In genomic region chr7:131090188-131090587, GRCh38 we compare ENCODE assay signal across 1 cellular context.
TF ChIP-seq lines count a peak whose summit lies in the region.

No MANE protein-coding gene starts in this region.

TF ChIP-seq in SK-N-SH treated with all-trans-retinoic acid at 6 μM for 48 hours, 23 proteins besides CTCF, POLR2A, EP300 and RAD21 (continued from another document):
- TF ChIP-seq ISL1 (CRISPR knock-in tag; IDR thresholded peaks at IDR 0.05) (no peak), RARB (CRISPR knock-in tag; IDR thresholded peaks at IDR 0.05) (no peak), TSHZ2 (CRISPR knock-in tag; IDR thresholded peaks at IDR 0.05) (no peak), CSDC2 (CRISPR knock-in tag; IDR thresholded peaks at IDR 0.05) (no peak), BACH2 (CRISPR knock-in tag; IDR thresholded peaks at IDR 0.05; ENCODE audit: borderline replicate concordance) (no peak)
